Comparison of ENCODE assay signal across 9 cellular contexts in genomic region chr19:3054972-3055740, GRCh38. TPM values are rescaled to one million over a fixed set of nuclear protein-coding genes. Genes with fewer than 3 reads are reported as not detected.
DNase-seq lines count a peak whose midpoint lies in the region; ATAC-seq, FAIRE-seq and TF ChIP-seq lines count a peak whose summit lies in the region.
"Had no signal": no experiment of that assay in that cellular context is flagged by ENCODE, and none has a peak within 500 bp of the region (broad histone marks: within the 10 kb centered on the region; RNA-seq: fewer than 3 reads in every experiment).

No MANE protein-coding gene starts in this region.

- no peak overlapping the region for H3K4me3 ChIP-seq in left ventricle myocardium inferior
- no peak overlapping the region for H3K4me3 ChIP-seq in heart right ventricle
- H3K4me3 ChIP-seq in K562: no peak overlapping the region
- H3K4me3 ChIP-seq in mucosa of descending colon: no peak overlapping the region
- H3K4me3 ChIP-seq in foreskin fibroblast (ENCODE audit: low read depth in 1 of 2, low read length in 2 of 2): no peak overlapping the region

- DNase-seq in left ventricle myocardium inferior: no peak
- no peak for DNase-seq in heart right ventricle
- peak in 2 of 4 experiments; percentile 17 to 19 for DNase-seq in K562 (ENCODE audit: extremely low read depth in 1 of 4, low spot score in 3 of 4)
- DNase-seq in mucosa of descending colon: no peak
- DNase-seq in urothelium cell line (ENCODE audit: low spot score): peak; percentile 55
- no peak for DNase-seq in foreskin fibroblast
- DNase-seq: left cardiac atrium had no signal

- POLR2A ChIA-PET in K562 (lab: Yijun Ruan, JAX): interaction anchor here (1.4 to 2.4 kb wide), 4 partner anchors 13 to 19 kb away, joined by 5 to 14 read pairs (median 8); no protein-coding TSS in a partner anchor

- H3K27ac ChIP-seq in left ventricle myocardium inferior (replicated peaks) (peak overlapping the region; percentile 97), heart right ventricle (peak overlapping the region in 4 of 10 donors; percentile 9 to 51 (median 32)), K562 (ENCODE audit: extremely low read depth, low read depth, low read length) (no peak overlapping the region)

- H2AFZ ChIP-seq in K562 (ENCODE audit: low read depth, low read length): no peak overlapping the region

- H3K9ac ChIP-seq in K562 (ENCODE audit: insufficient read depth in 1 of 2, low read depth in 2 of 2, low read length in 2 of 2): peak overlapping the region in 1 of 2 experiments; percentile 23; a peak in 1 of 4 replicates

- ATAC-seq in heart right ventricle (no peak), K562 (no peak), mucosa of descending colon (peak; percentile 43), HG03342 (IDR thresholded peaks at IDR 0.05; ENCODE audit: unreplicated experiment) (no peak), GM21723 (IDR thresholded peaks at IDR 0.05; ENCODE audit: unreplicated experiment) (no peak)

- H4K20me1 ChIP-seq in K562 (replicated peaks; ENCODE audit: control insufficient read depth, insufficient read depth, low read length): 0 out of 2 replicates have a peak, but pooled peaks cover 3% of the 10 kb centered on the region

- in situ Hi-C loops in K562 (cut with MboI): no loop called here

- WGBS in heart right ventricle, 2 donors: 87% methylated on average over 20 of the region's 20 CpGs
- WGBS in K562 (ENCODE audit: insufficient coverage, low coverage, missing lambda C conversion rate): 89% methylated on average over 19 of the region's 20 CpGs

- intact Hi-C loops in left ventricle myocardium inferior (cut with micrococcal nuclease): no loop called here
- intact Hi-C loops in heart right ventricle (cut with DNase I): no loop called here
- intact Hi-C loops in K562 (cut with micrococcal nuclease): no loop called here
- intact Hi-C loops in mucosa of descending colon (cut with DNase I, micrococcal nuclease): no loop called here

- no peak for TF ChIP-seq CTCF in left ventricle myocardium inferior (IDR thresholded peaks at IDR 0.05; ENCODE audit: borderline replicate concordance)
- TF ChIP-seq CTCF in heart right ventricle (IDR thresholded peaks at IDR 0.05): no peak
- TF ChIP-seq CTCF in K562 (IDR thresholded peaks at IDR 0.05 in 2 of 3, conservative IDR thresholded peaks at IDR 0.05 in 1 of 3; ENCODE audit: insufficient read depth in 2 of 3, low read depth in 1 of 3, low read length in 3 of 3): no peak
- no peak for TF ChIP-seq CTCF in mucosa of descending colon (IDR thresholded peaks at IDR 0.05)
- TF ChIP-seq CTCF in foreskin fibroblast (IDR thresholded peaks at IDR 0.05; ENCODE audit: low read depth, low read length): no peak

- no peaks in the 10 kb centered on the region for H3K9me1 ChIP-seq in K562 (ENCODE audit: control insufficient read depth, insufficient read depth, low read length)

- no peak for TF ChIP-seq POLR2A in K562 (conservative IDR thresholded peaks at IDR 0.05)

- H3K4me2 ChIP-seq in K562 (ENCODE audit: insufficient read depth, low read length): no peak overlapping the region

- no peak for TF ChIP-seq RAD21 in K562 (CRISPR knock-in tag; conservative IDR thresholded peaks at IDR 0.05 in 1 of 2, IDR thresholded peaks at IDR 0.05 in 1 of 2)

- TF ChIP-seq EP300 in K562 (IDR thresholded peaks at IDR 0.05; ENCODE audit: low read length): no peak

- H3K79me2 ChIP-seq in K562 (ENCODE audit: control insufficient read depth, insufficient read depth, low read length): peaks cover 27% of the 10 kb centered on the region

- H3K4me1 ChIP-seq in left ventricle myocardium inferior: peaks cover 52% of the 10 kb centered on the region
- H3K4me1 ChIP-seq in heart right ventricle: peaks cover 12 to 59% (median 40%) of the 10 kb centered on the region in 9 donors
- peaks cover 21 to 52% of the 10 kb centered on the region in 2 experiments; a peak in 4 of 5 replicates for H3K4me1 ChIP-seq in K562 (replicated peaks in 1 of 2; ENCODE audit: control insufficient read depth in 2 of 2, insufficient read depth in 2 of 2, low read length in 2 of 2)
- H3K4me1 ChIP-seq in mucosa of descending colon (ENCODE audit: low read depth): peaks cover 18% of the 10 kb centered on the region

- CTCF ChIA-PET in K562 (lab: Yijun Ruan, JAX; ENCODE audit: low intra/inter-chr PET ratio): no interaction called here

- H3K27me3 ChIP-seq in left ventricle myocardium inferior (ENCODE audit: low read depth) (no peaks in the 10 kb centered on the region), heart right ventricle (no peaks in the 10 kb centered on the region), K562 (ENCODE audit: control insufficient read depth in 2 of 2, insufficient read depth in 2 of 2, low read length in 2 of 2) (no peaks in the 10 kb centered on the region)

- no TSS peak for BruUV-seq in K562 (replicated peaks; lab: Mats Ljungman, UMichigan)

- no peaks in the 10 kb centered on the region for H3K9me3 ChIP-seq in left ventricle myocardium inferior (replicated peaks)
- no peaks in the 10 kb centered on the region for H3K9me3 ChIP-seq in heart right ventricle
- H3K9me3 ChIP-seq in K562 (replicated peaks; ENCODE audit: control insufficient read depth, insufficient read depth, low read depth, low read length): no peaks in the 10 kb centered on the region
- H3K9me3 ChIP-seq in mucosa of descending colon: no peaks in the 10 kb centered on the region

- no peak for FAIRE-seq in K562 (lab: Jason Lieb, UNC)
- FAIRE-seq in urothelium cell line (lab: Jason Lieb, UNC): no peak

- H3K36me3 ChIP-seq in left ventricle myocardium inferior (peaks cover 70% of the 10 kb centered on the region), heart right ventricle (peaks cover 6 to 77% (median 46%) of the 10 kb centered on the region in 9 donors), K562 (ENCODE audit: control insufficient read depth, insufficient read depth, low read length) (peaks cover 71% of the 10 kb centered on the region), mucosa of descending colon (ENCODE audit: low read depth) (peaks cover 5% of the 10 kb centered on the region)

RNA-seq across cellular contexts. Expression of gene TLE5, which starts 7.1 kb away (rescaled TPM):
- total RNA-seq in left ventricle myocardium inferior (799 TPM), heart right ventricle (100 to 1,000 TPM; 653 to 857 (median 758) TPM), K562 (2014; rRNA removed) (264 and 355 TPM in 2 replicates), K562 (2014; rRNA removed; fragmentation: Illumina TruSeq; extraction: Trizol) (75.8 and 89.1 TPM in 2 replicates), K562 (2015; rRNA removed; fragmentation: Illumina TruSeq; extraction: Trizol) (172 and 178 TPM in 2 replicates), K562 (2021) (347 and 360 TPM in 2 replicates), mucosa of descending colon (100 to 1,000 TPM; 427 to 664 (median 556) TPM)
- polyA plus RNA-seq in heart right ventricle (1,000 to 10,000 TPM in 1 of 2 donors, 100 to 1,000 TPM in 1; 679 to 1,254 TPM), K562 (2011; rRNA removed) (280 and 366 TPM in 2 replicates), K562 (2014; fragmentation: Illumina TruSeq; extraction: Trizol) (235 and 381 TPM in 2 replicates), K562 (2014; fragmentation: Nextera tagmentation; extraction: Ambion mirVana) (1 to 10 TPM; 2.0 to 6.2 TPM), K562 (2014; rRNA removed) (316 and 334 TPM in 2 replicates)
- total RNA-seq in K562 (2011; cell fraction: chromatin; rRNA removed; ENCODE audit: low replicate concordance): 147 and 335 TPM in 2 replicates
- total RNA-seq in K562 (2011; cell fraction: nucleolus; rRNA removed): 259 and 282 TPM in 2 replicates
- total RNA-seq in K562 (2011; cell fraction: nucleoplasm; rRNA removed): 209 and 242 TPM in 2 replicates
- 357 and 770 TPM in 2 replicates for polyA plus RNA-seq in K562 (2011; cell fraction: cytosol; rRNA removed)
- 343 and 561 TPM in 2 replicates for polyA plus RNA-seq in K562 (2011; cell fraction: nucleus; rRNA removed)
- 396 and 430 TPM in 2 replicates for polyA plus RNA-seq in K562 (2012)
- polyA minus RNA-seq in K562 (2011; rRNA and poly(A)+ RNA removed): 222 and 305 TPM in 2 replicates
- polyA minus RNA-seq in K562 (2011; cell fraction: cytosol; rRNA and poly(A)+ RNA removed): 290 and 401 TPM in 2 replicates
- polyA minus RNA-seq in K562 (2011; cell fraction: nucleus; rRNA and poly(A)+ RNA removed): 64.5 and 71.5 TPM in 2 replicates

RNA-seq across cellular contexts. Expression of gene TLE2, which starts 26.1 kb away (rescaled TPM):
- 53.2 TPM for total RNA-seq in left ventricle myocardium inferior
- total RNA-seq in heart right ventricle: 10 to 100 TPM; 28.2 to 64.5 (median 39.9) TPM
- polyA plus RNA-seq in heart right ventricle: 10 to 100 TPM; 35.9 to 54.6 TPM
- 30.9 and 72.5 TPM in 2 replicates for total RNA-seq in K562 (2011; cell fraction: chromatin; rRNA removed; ENCODE audit: low replicate concordance)
- 30.0 and 48.0 TPM in 2 replicates for total RNA-seq in K562 (2011; cell fraction: nucleolus; rRNA removed)
- 19.1 and 21.2 TPM in 2 replicates for total RNA-seq in K562 (2011; cell fraction: nucleoplasm; rRNA removed)
- total RNA-seq in K562 (2014; rRNA removed): 5.5 and 6.4 TPM in 2 replicates
- total RNA-seq in K562 (2014; rRNA removed; fragmentation: Illumina TruSeq; extraction: Trizol): 2.4 and 2.7 TPM in 2 replicates
- total RNA-seq in K562 (2015; rRNA removed; fragmentation: Illumina TruSeq; extraction: Trizol): 4.4 and 4.5 TPM in 2 replicates
- 13.1 and 15.2 TPM in 2 replicates for total RNA-seq in K562 (2021)
- 10.7 and 12.0 TPM in 2 replicates for polyA plus RNA-seq in K562 (2011; rRNA removed)
- 6.0 and 17.7 TPM in 2 replicates for polyA plus RNA-seq in K562 (2011; cell fraction: cytosol; rRNA removed)
- polyA plus RNA-seq in K562 (2011; cell fraction: nucleus; rRNA removed): 34.3 and 67.6 TPM in 2 replicates
- 25.8 and 36.0 TPM in 2 replicates for polyA plus RNA-seq in K562 (2012)
- 6.2 and 8.8 TPM in 2 replicates for polyA plus RNA-seq in K562 (2014; fragmentation: Illumina TruSeq; extraction: Trizol)
- polyA plus RNA-seq in K562 (2014; fragmentation: Nextera tagmentation; extraction: Ambion mirVana): under 1 TPM; 0.35 to 0.53 TPM
- 10.5 and 10.6 TPM in 2 replicates for polyA plus RNA-seq in K562 (2014; rRNA removed)
- 2.9 and 8.1 TPM in 2 replicates for polyA minus RNA-seq in K562 (2011; rRNA and poly(A)+ RNA removed)
- polyA minus RNA-seq in K562 (2011; cell fraction: cytosol; rRNA and poly(A)+ RNA removed): 10.4 and 11.6 TPM in 2 replicates
- polyA minus RNA-seq in K562 (2011; cell fraction: nucleus; rRNA and poly(A)+ RNA removed): 6.6 and 9.0 TPM in 2 replicates
- total RNA-seq in mucosa of descending colon: 10 to 100 TPM; 40.0 to 66.5 (median 63.5) TPM

RNA-seq across cellular contexts. Expression of gene GNA11, which starts 39.0 kb away (rescaled TPM):
- total RNA-seq in left ventricle myocardium inferior (58.1 TPM), heart right ventricle (10 to 100 TPM; 57.4 to 83.2 (median 68.8) TPM), K562 (2014; rRNA removed) (14.5 and 19.3 TPM in 2 replicates), K562 (2014; rRNA removed; fragmentation: Illumina TruSeq; extraction: Trizol) (7.0 and 12.7 TPM in 2 replicates), K562 (2015; rRNA removed; fragmentation: Illumina TruSeq; extraction: Trizol) (13.4 and 16.5 TPM in 2 replicates), K562 (2021) (24.3 and 24.8 TPM in 2 replicates), mucosa of descending colon (100 to 1,000 TPM; 182 to 349 (median 234) TPM)
- polyA plus RNA-seq in heart right ventricle (10 to 100 TPM; 28.2 to 40.7 TPM), K562 (2011; rRNA removed) (3.6 and 9.7 TPM in 2 replicates), K562 (2014; fragmentation: Illumina TruSeq; extraction: Trizol) (23.5 and 24.5 TPM in 2 replicates), K562 (2014; fragmentation: Nextera tagmentation; extraction: Ambion mirVana) (under 1 TPM; 0.18 to 0.21 TPM), K562 (2014; rRNA removed) (16.6 and 18.2 TPM in 2 replicates)
- 18.8 and 42.3 TPM in 2 replicates for total RNA-seq in K562 (2011; cell fraction: chromatin; rRNA removed; ENCODE audit: low replicate concordance)
- 20.7 and 22.8 TPM in 2 replicates for total RNA-seq in K562 (2011; cell fraction: nucleolus; rRNA removed)
- total RNA-seq in K562 (2011; cell fraction: nucleoplasm; rRNA removed): 12.6 and 17.6 TPM in 2 replicates
- 11.1 and 14.7 TPM in 2 replicates for polyA plus RNA-seq in K562 (2011; cell fraction: cytosol; rRNA removed)
- 18.1 and 22.6 TPM in 2 replicates for polyA plus RNA-seq in K562 (2011; cell fraction: nucleus; rRNA removed)
- polyA plus RNA-seq in K562 (2012): 22.6 and 23.5 TPM in 2 replicates
- polyA minus RNA-seq in K562 (2011; rRNA and poly(A)+ RNA removed): 1.6 and 10.8 TPM in 2 replicates
- 10.8 and 11.5 TPM in 2 replicates for polyA minus RNA-seq in K562 (2011; cell fraction: cytosol; rRNA and poly(A)+ RNA removed)
- polyA minus RNA-seq in K562 (2011; cell fraction: nucleus; rRNA and poly(A)+ RNA removed): 4.6 and 5.7 TPM in 2 replicates
